Comparison of ENCODE assay signal across 26 cellular contexts in the genomic region with DNA sequence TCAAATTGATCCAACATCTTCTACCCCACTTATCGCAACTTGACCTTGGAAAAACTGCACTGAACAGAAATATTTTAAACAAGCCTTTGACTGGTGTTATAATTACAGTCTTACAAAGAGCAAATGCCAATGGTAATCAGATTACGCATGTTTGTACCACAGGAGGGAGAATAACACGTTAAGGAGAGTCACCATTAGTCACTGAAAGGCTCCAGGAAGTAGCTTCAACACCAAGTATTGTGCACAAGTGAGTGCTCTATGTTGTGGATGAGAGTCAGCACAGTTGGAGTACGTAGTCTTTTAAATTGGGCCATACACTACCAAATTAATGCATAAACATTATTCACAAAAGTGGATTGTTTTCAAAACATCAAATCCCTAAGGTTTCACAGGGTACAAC.
DNase-seq lines count a peak whose midpoint lies in the region; ATAC-seq, FAIRE-seq and TF ChIP-seq lines count a peak whose summit lies in the region.
"Had no signal": no experiment of that assay in that cellular context is flagged by ENCODE, and none has a peak within 500 bp of the region (broad histone marks: within the 10 kb centered on the region; RNA-seq: fewer than 3 reads in every experiment).

No MANE protein-coding gene starts in this region.

- H3K4me1 Mint-ChIP-seq in WTC11: peaks cover 19% of the 10 kb centered on the region
- peaks cover 21% of the 10 kb centered on the region for H3K4me1 Mint-ChIP-seq in glutamatergic neuron (ENCODE audit: low read depth, unreplicated experiment)
- H3K4me1 Mint-ChIP-seq in activated CD4-positive, alpha-beta memory T cell treated with anti-CD3 and anti-CD28 coated beads for 36 hours (ENCODE audit: low read depth): no peaks in the 10 kb centered on the region
- H3K4me1 Mint-ChIP-seq: activated naive CD8-positive, alpha-beta T cell treated with anti-CD3 and anti-CD28 coated beads, Interleukin-2, amount 50 U/mL, for 24 hours; memory B cell; stimulated activated naive B cell treated with anti-CD40 and anti-IgM and Interleukin-4, amounts not matched to agents 10 μg/mL and 1 μg/mL and 100 μg/mL, for 72 hours had no signal

- CTCF ChIA-PET in WTC11 (lab: Charles Lee): no interaction called here
- CTCF ChIA-PET in activated CD4-positive, alpha-beta memory T cell treated with anti-CD3 and anti-CD28 coated beads for 36 hours (lab: Charles Lee): no interaction called here

- peaks cover 27% of the 10 kb centered on the region for H3K4me1 ChIP-seq in HUES48 (ENCODE audit: control insufficient read depth, insufficient read depth, low read length)
- H3K4me1 ChIP-seq: foreskin keratinocyte, testis had no signal

- peak overlapping the region; percentile 2 for H3K27ac ChIP-seq in HUES48 (ENCODE audit: low read depth, low read length)
- H3K27ac ChIP-seq: C4-2B, foreskin keratinocyte, testis had no signal

- POLR2A ChIA-PET in WTC11 (lab: Charles Lee): no interaction called here
- POLR2A ChIA-PET in activated CD4-positive, alpha-beta memory T cell treated with anti-CD3 and anti-CD28 coated beads for 36 hours (lab: Charles Lee): no interaction called here

- H3K4me3 ChIP-seq in HUES48 (ENCODE audit: low read depth, low read length): no peak overlapping the region
- H3K4me3 ChIP-seq: testis had no signal

- no peak overlapping the region for H3K9ac ChIP-seq in HUES48 (ENCODE audit: low read depth, low read length)
- H3K9ac ChIP-seq: SK-N-SH had no signal

- H3K36me3 Mint-ChIP-seq in WTC11 (no peaks in the 10 kb centered on the region), glutamatergic neuron (ENCODE audit: unreplicated experiment) (no peaks in the 10 kb centered on the region)
- H3K36me3 Mint-ChIP-seq in activated CD4-positive, alpha-beta memory T cell treated with anti-CD3 and anti-CD28 coated beads for 36 hours: no peaks in the 10 kb centered on the region
- H3K36me3 Mint-ChIP-seq: memory B cell; stimulated activated naive B cell treated with anti-CD40 and anti-IgM and Interleukin-4, amounts not matched to agents 10 μg/mL and 1 μg/mL and 100 μg/mL, for 72 hours had no signal

- no peak for TF ChIP-seq CTCF in D721Med (IDR thresholded peaks at IDR 0.05; ENCODE audit: insufficient read depth, missing control alignments)
- TF ChIP-seq CTCF in WTC11 (IDR thresholded peaks at IDR 0.05): no peak
- TF ChIP-seq CTCF in glutamatergic neuron (IDR thresholded peaks at IDR 0.05; ENCODE audit: partially characterized antibody, unreplicated experiment): no peak

- no peaks in the 10 kb centered on the region for H3K9me3 Mint-ChIP-seq in WTC11
- H3K9me3 Mint-ChIP-seq in glutamatergic neuron (ENCODE audit: unreplicated experiment): no peaks in the 10 kb centered on the region
- no peaks in the 10 kb centered on the region for H3K9me3 Mint-ChIP-seq in activated CD4-positive, alpha-beta memory T cell treated with anti-CD3 and anti-CD28 coated beads for 36 hours
- H3K9me3 Mint-ChIP-seq: activated naive CD8-positive, alpha-beta T cell treated with anti-CD3 and anti-CD28 coated beads, Interleukin-2, amount 50 U/mL, for 24 hours; memory B cell; stimulated activated naive B cell treated with anti-CD40 and anti-IgM and Interleukin-4, amounts not matched to agents 10 μg/mL and 1 μg/mL and 100 μg/mL, for 72 hours; T-helper 1 cell treated with Interleukin-12 subunit alpha and Interleukin-12 subunit beta and Interleukin-4 antibody, amounts not matched to agents 30 μg/mL and 1 μg/mL, for 36 hours had no signal

- no peak overlapping the region for H3K27ac Mint-ChIP-seq in WTC11
- peak overlapping the region; percentile 19 for H3K27ac Mint-ChIP-seq in glutamatergic neuron (ENCODE audit: unreplicated experiment)
- no peak overlapping the region for H3K27ac Mint-ChIP-seq in activated CD4-positive, alpha-beta memory T cell treated with anti-CD3 and anti-CD28 coated beads for 36 hours
- H3K27ac Mint-ChIP-seq: activated naive CD8-positive, alpha-beta T cell treated with anti-CD3 and anti-CD28 coated beads, Interleukin-2, amount 50 U/mL, for 24 hours; memory B cell; stimulated activated naive B cell treated with anti-CD40 and anti-IgM and Interleukin-4, amounts not matched to agents 10 μg/mL and 1 μg/mL and 100 μg/mL, for 72 hours; T-helper 1 cell treated with Interleukin-12 subunit alpha and Interleukin-12 subunit beta and Interleukin-4 antibody, amounts not matched to agents 30 μg/mL and 1 μg/mL, for 36 hours had no signal

- H3K27me3 ChIP-seq in HUES48 (ENCODE audit: control insufficient read depth, insufficient read depth, low read length): peaks cover 15% of the 10 kb centered on the region
- H3K27me3 ChIP-seq: foreskin keratinocyte, testis had no signal

- H3K27me3 Mint-ChIP-seq in WTC11 (ENCODE audit: low read depth) (peaks cover 64% of the 10 kb centered on the region), glutamatergic neuron (ENCODE audit: unreplicated experiment) (peaks cover 2% of the 10 kb centered on the region)
- H3K27me3 Mint-ChIP-seq in activated CD4-positive, alpha-beta memory T cell treated with anti-CD3 and anti-CD28 coated beads for 36 hours: no peaks in the 10 kb centered on the region
- H3K27me3 Mint-ChIP-seq: memory B cell had no signal

- DNase-seq in D721Med (ENCODE audit: insufficient read length, low spot score): no peak
- DNase-seq in WTC11 (ENCODE audit: low spot score): no peak
- DNase-seq in glutamatergic neuron: no peak
- DNase-seq in activated CD4-positive, alpha-beta memory T cell treated with anti-CD3 and anti-CD28 coated beads for 36 hours: no peak
- no peak for DNase-seq in dermis blood vessel endothelial cell
- DNase-seq: activated naive CD8-positive, alpha-beta T cell treated with anti-CD3 and anti-CD28 coated beads, Interleukin-2, amount 50 U/mL, for 24 hours; activated T-cell treated with anti-CD3 and anti-CD28 coated beads, Interleukin-2, amount 50 U/mL, for 4 hours; effector CD4-positive, alpha-beta T cell; foreskin keratinocyte; HCEC 1CT; left cardiac atrium; NCI-H1105; NCI-H2029 treated with DMSO at 0.1 percent for 48 hours; NCI-H446; NCI-H82; SK-N-SH; stimulated activated CD4-positive, alpha-beta T cell treated with anti-CD3 and anti-CD28 coated beads, Interleukin-15, amount 100 ng/mL, for 24 hours; stimulated activated naive B cell treated with anti-CD40 and anti-IgM and Interleukin-4, amounts not matched to agents 10 μg/mL and 1 μg/mL and 100 μg/mL, for 72 hours; testis had no signal

- no peak overlapping the region for H3K4me3 Mint-ChIP-seq in WTC11
- no peak overlapping the region for H3K4me3 Mint-ChIP-seq in glutamatergic neuron (ENCODE audit: unreplicated experiment)
- no peak overlapping the region for H3K4me3 Mint-ChIP-seq in activated CD4-positive, alpha-beta memory T cell treated with anti-CD3 and anti-CD28 coated beads for 36 hours
- H3K4me3 Mint-ChIP-seq: activated naive CD8-positive, alpha-beta T cell treated with anti-CD3 and anti-CD28 coated beads, Interleukin-2, amount 50 U/mL, for 24 hours; activated T-cell treated with anti-CD3 and anti-CD28 coated beads, Interleukin-2, amount 50 U/mL, for 4 hours; memory B cell; stimulated activated naive B cell treated with anti-CD40 and anti-IgM and Interleukin-4, amounts not matched to agents 10 μg/mL and 1 μg/mL and 100 μg/mL, for 72 hours; T-helper 1 cell treated with Interleukin-12 subunit alpha and Interleukin-12 subunit beta and Interleukin-4 antibody, amounts not matched to agents 30 μg/mL and 1 μg/mL, for 36 hours had no signal

- H3K9me3 ChIP-seq in HUES48 (ENCODE audit: control insufficient read depth, insufficient read depth, low read length): no peaks in the 10 kb centered on the region
- H3K9me3 ChIP-seq: SK-N-SH, testis had no signal

- FAIRE-seq in D721Med (lab: Jason Lieb, UNC): peak; percentile 16
- FAIRE-seq: GM12892 had no signal

- intact Hi-C loops in activated CD4-positive, alpha-beta memory T cell treated with anti-CD3 and anti-CD28 coated beads for 36 hours (cut with micrococcal nuclease): no loop called here

- no peaks in the 10 kb centered on the region for H3K36me3 ChIP-seq in HUES48 (ENCODE audit: control insufficient read depth, insufficient read depth, low read length)

- peak; percentile 57; the same call in 1 of the 2 replicates for ATAC-seq in WTC11
- ATAC-seq in HG03025 (IDR thresholded peaks at IDR 0.05; ENCODE audit: low FRiP score, unreplicated experiment): no peak
- no peak for ATAC-seq in GM18873 (IDR thresholded peaks at IDR 0.05; ENCODE audit: low FRiP score, unreplicated experiment)
- ATAC-seq: activated naive CD8-positive, alpha-beta T cell treated with anti-CD3 and anti-CD28 coated beads, Interleukin-2, amount 50 U/mL, for 24 hours; activated T-cell treated with anti-CD3 and anti-CD28 coated beads, Interleukin-2, amount 50 U/mL, for 4 hours; foreskin keratinocyte; left cardiac atrium; stimulated activated naive B cell treated with anti-CD40 and anti-IgM and Interleukin-4, amounts not matched to agents 10 μg/mL and 1 μg/mL and 100 μg/mL, for 72 hours had no signal

TF ChIP-seq in WTC11, 78 proteins besides CTCF, POLR2A, EP300 and RAD21 (continues in another document):
- no peak for TF ChIP-seq ZNF416 (CRISPR knock-in tag; IDR thresholded peaks at IDR 0.05)
- no peak for TF ChIP-seq ZNF219 (CRISPR knock-in tag; IDR thresholded peaks at IDR 0.05; ENCODE audit: borderline replicate concordance)
- TF ChIP-seq TEAD1 (CRISPR knock-in tag; IDR thresholded peaks at IDR 0.05): no peak
- TF ChIP-seq, protein P1, sequence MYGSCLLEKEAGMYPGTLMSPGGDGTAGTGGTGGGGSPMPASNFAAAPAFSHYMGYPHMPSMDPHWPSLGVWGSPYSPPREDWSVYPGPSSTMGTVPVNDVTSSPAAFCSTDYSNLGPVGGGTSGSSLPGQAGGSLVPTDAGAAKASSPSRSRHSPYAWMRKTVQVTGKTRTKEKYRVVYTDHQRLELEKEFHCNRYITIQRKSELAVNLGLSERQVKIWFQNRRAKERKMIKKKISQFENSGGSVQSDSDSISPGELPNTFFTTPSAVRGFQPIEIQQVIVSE (CRISPR knock-in tag; IDR thresholded peaks at IDR 0.05; ENCODE audit: borderline replicate concordance): no peak
- TF ChIP-seq, protein P2, sequence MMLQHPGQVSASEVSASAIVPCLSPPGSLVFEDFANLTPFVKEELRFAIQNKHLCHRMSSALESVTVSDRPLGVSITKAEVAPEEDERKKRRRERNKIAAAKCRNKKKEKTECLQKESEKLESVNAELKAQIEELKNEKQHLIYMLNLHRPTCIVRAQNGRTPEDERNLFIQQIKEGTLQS (CRISPR knock-in tag; conservative IDR thresholded peaks at IDR 0.05): no peak
- TF ChIP-seq, protein P3, sequence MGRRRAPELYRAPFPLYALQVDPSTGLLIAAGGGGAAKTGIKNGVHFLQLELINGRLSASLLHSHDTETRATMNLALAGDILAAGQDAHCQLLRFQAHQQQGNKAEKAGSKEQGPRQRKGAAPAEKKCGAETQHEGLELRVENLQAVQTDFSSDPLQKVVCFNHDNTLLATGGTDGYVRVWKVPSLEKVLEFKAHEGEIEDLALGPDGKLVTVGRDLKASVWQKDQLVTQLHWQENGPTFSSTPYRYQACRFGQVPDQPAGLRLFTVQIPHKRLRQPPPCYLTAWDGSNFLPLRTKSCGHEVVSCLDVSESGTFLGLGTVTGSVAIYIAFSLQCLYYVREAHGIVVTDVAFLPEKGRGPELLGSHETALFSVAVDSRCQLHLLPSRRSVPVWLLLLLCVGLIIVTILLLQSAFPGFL (CRISPR knock-in tag; IDR thresholded peaks at IDR 0.05; ENCODE audit: borderline replicate concordance): no peak
